ENCODE assay signal across 8 cellular contexts in the genomic region with DNA sequence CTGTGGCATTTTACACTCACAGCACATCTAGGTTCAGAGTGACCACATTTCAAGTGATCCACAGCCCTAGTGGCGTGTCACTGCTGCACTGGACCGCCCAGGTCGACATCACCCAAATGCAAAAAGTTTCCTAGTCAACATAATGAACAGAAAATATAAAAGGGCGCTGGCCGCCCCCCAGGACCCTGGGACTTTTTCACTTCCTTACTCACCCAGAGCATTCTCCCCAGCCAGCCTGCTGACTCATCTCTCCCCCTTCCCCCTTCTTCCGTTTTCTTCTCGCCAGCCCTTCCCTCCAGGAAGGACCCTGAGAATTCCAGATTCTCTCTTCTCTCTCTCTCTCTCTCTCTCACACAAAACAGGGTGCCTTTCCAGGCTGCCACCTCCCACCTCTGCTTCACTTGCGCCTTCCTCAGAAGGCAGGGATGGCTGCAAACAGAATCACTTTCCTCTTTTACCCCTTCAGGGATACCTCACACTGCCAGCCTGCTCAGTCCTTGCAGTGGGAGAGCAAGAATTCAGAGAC. TPM values are rescaled to one million over a fixed set of nuclear protein-coding genes. Genes with fewer than 3 reads are reported as not detected.
DNase-seq lines count a peak whose midpoint lies in the region; ATAC-seq lines count a peak whose summit lies in the region.

No MANE protein-coding gene starts in this region.

- DNase-seq in EH (ENCODE audit: low read depth) (peak; percentile 76), LHCN-M2 (ENCODE audit: low read depth) (peak; percentile 26), astrocyte of the hippocampus (ENCODE audit: low read depth, low spot score) (peak; percentile 82), HUDEP-2 (lab: John Stamatoyannopoulos, UW; ENCODE audit: unreplicated experiment in 76 of 76) (no peak), NCI-H1417 treated with DMSO at 0.1 percent for 48 hours (lab: John Stamatoyannopoulos, UW) (no peak), immature natural killer cell (no peak)
- no peak for DNase-seq in naive thymus-derived CD4-positive, alpha-beta T cell
- no peak for DNase-seq in activated CD4-positive, alpha-beta memory T cell treated with anti-CD3 and anti-CD28 coated beads for 36 hours

- no peak overlapping the region for H3K27ac ChIP-seq in naive thymus-derived CD4-positive, alpha-beta T cell (ENCODE audit: low read depth, low read length)

- H3K4me3 Mint-ChIP-seq in naive thymus-derived CD4-positive, alpha-beta T cell = no peak overlapping the region
- H3K4me3 Mint-ChIP-seq in activated CD4-positive, alpha-beta memory T cell treated with anti-CD3 and anti-CD28 coated beads for 36 hours = no peak overlapping the region
- H3K4me3 Mint-ChIP-seq in immature natural killer cell = peak overlapping the region in 1 of 5 donors; percentile 2

- intact Hi-C loops in naive thymus-derived CD4-positive, alpha-beta T cell (cut with micrococcal nuclease) = no loop called here
- intact Hi-C loops in activated CD4-positive, alpha-beta memory T cell treated with anti-CD3 and anti-CD28 coated beads for 36 hours (cut with micrococcal nuclease) = no loop called here

- H3K9me3 Mint-ChIP-seq in naive thymus-derived CD4-positive, alpha-beta T cell = no peaks in the 10 kb centered on the region
- no peaks in the 10 kb centered on the region for H3K9me3 Mint-ChIP-seq in activated CD4-positive, alpha-beta memory T cell treated with anti-CD3 and anti-CD28 coated beads for 36 hours
- H3K9me3 Mint-ChIP-seq in immature natural killer cell = no peaks in the 10 kb centered on the region

- H3K27me3 ChIP-seq in naive thymus-derived CD4-positive, alpha-beta T cell (ENCODE audit: control insufficient read depth in 2 of 2, insufficient read depth in 2 of 2, low read length in 2 of 2) = no peaks in the 10 kb centered on the region

- ATAC-seq in naive thymus-derived CD4-positive, alpha-beta T cell = peak; percentile 27

- H3K4me1 Mint-ChIP-seq in naive thymus-derived CD4-positive, alpha-beta T cell = peaks cover 0 to 6% (median 5%) of the 10 kb centered on the region in 7 donors
- peaks cover 6% of the 10 kb centered on the region for H3K4me1 Mint-ChIP-seq in activated CD4-positive, alpha-beta memory T cell treated with anti-CD3 and anti-CD28 coated beads for 36 hours (ENCODE audit: low read depth)
- no peaks in the 10 kb centered on the region for H3K4me1 Mint-ChIP-seq in immature natural killer cell

- peaks cover 0 to 6% (median 5%) of the 10 kb centered on the region in 5 donors for H3K27me3 Mint-ChIP-seq in naive thymus-derived CD4-positive, alpha-beta T cell
- no peaks in the 10 kb centered on the region for H3K27me3 Mint-ChIP-seq in activated CD4-positive, alpha-beta memory T cell treated with anti-CD3 and anti-CD28 coated beads for 36 hours
- H3K27me3 Mint-ChIP-seq in immature natural killer cell (ENCODE audit: low read depth in 3 of 3) = peaks cover 5 to 6% (median 6%) of the 10 kb centered on the region in 3 donors

- H3K36me3 ChIP-seq in naive thymus-derived CD4-positive, alpha-beta T cell (ENCODE audit: control insufficient read depth in 2 of 3, insufficient read depth in 3 of 3, low read length in 3 of 3) = no peaks in the 10 kb centered on the region

- POLR2A ChIA-PET in naive thymus-derived CD4-positive, alpha-beta T cell (lab: Charles Lee) = no interaction called here
- POLR2A ChIA-PET in activated CD4-positive, alpha-beta memory T cell treated with anti-CD3 and anti-CD28 coated beads for 36 hours (lab: Charles Lee) = no interaction called here

- no peaks in the 10 kb centered on the region for H3K4me1 ChIP-seq in naive thymus-derived CD4-positive, alpha-beta T cell (ENCODE audit: control insufficient read depth in 2 of 2, insufficient read depth in 2 of 2, low read length in 2 of 2)

- H3K9me3 ChIP-seq in naive thymus-derived CD4-positive, alpha-beta T cell (ENCODE audit: control insufficient read depth in 2 of 3, low read length in 3 of 3) = no peaks in the 10 kb centered on the region

- no peak overlapping the region for H3K27ac Mint-ChIP-seq in naive thymus-derived CD4-positive, alpha-beta T cell
- H3K27ac Mint-ChIP-seq in activated CD4-positive, alpha-beta memory T cell treated with anti-CD3 and anti-CD28 coated beads for 36 hours = no peak overlapping the region
- no peak overlapping the region for H3K27ac Mint-ChIP-seq in immature natural killer cell

- no peak overlapping the region for H3K4me3 ChIP-seq in naive thymus-derived CD4-positive, alpha-beta T cell (ENCODE audit: low read length)

- no peaks in the 10 kb centered on the region for H3K36me3 Mint-ChIP-seq in naive thymus-derived CD4-positive, alpha-beta T cell
- no peaks in the 10 kb centered on the region for H3K36me3 Mint-ChIP-seq in activated CD4-positive, alpha-beta memory T cell treated with anti-CD3 and anti-CD28 coated beads for 36 hours
- H3K36me3 Mint-ChIP-seq in immature natural killer cell = no peaks in the 10 kb centered on the region

- CTCF ChIA-PET in naive thymus-derived CD4-positive, alpha-beta T cell (lab: Charles Lee) = no interaction called here
- CTCF ChIA-PET in activated CD4-positive, alpha-beta memory T cell treated with anti-CD3 and anti-CD28 coated beads for 36 hours (lab: Charles Lee) = no interaction called here

RNA-seq across cellular contexts. Expression of a gene that starts 21.0 kb away (rescaled TPM):
- total RNA-seq in LHCN-M2 (2014; rRNA removed) = 66.9 and 70.5 TPM in 2 replicates
- 26.8 TPM for polyA plus RNA-seq in LHCN-M2 (2012)
- total RNA-seq in naive thymus-derived CD4-positive, alpha-beta T cell = 10 to 100 TPM; 26.1 to 45.8 (median 36.3) TPM
- 10 to 100 TPM; 42.8 to 51.6 TPM for polyA plus RNA-seq in naive thymus-derived CD4-positive, alpha-beta T cell
- 10 to 100 TPM; 38.8 to 45.3 TPM for total RNA-seq in activated CD4-positive, alpha-beta memory T cell treated with anti-CD3 and anti-CD28 coated beads for 36 hours
- 10 to 100 TPM; 32.3 to 42.4 (median 34.6) TPM for polyA plus RNA-seq in immature natural killer cell

RNA-seq across cellular contexts. Expression of a gene that starts 30.6 kb away (rescaled TPM):
- 0.52 and 0.71 TPM in 2 replicates for total RNA-seq in LHCN-M2 (2014; rRNA removed)
- polyA plus RNA-seq in LHCN-M2 (2012) = 0.33 TPM
- total RNA-seq in naive thymus-derived CD4-positive, alpha-beta T cell = 1 to 10 TPM; 1.5 to 3.9 (median 2.4) TPM
- polyA plus RNA-seq in naive thymus-derived CD4-positive, alpha-beta T cell = under 1 TPM; 0.05 to 0.21 TPM
- total RNA-seq in activated CD4-positive, alpha-beta memory T cell treated with anti-CD3 and anti-CD28 coated beads for 36 hours = 1 to 10 TPM; 1.2 TPM
- under 1 TPM in 2 of 3 donors, not detected in 1; 0.06 to 0.07 TPM for polyA plus RNA-seq in immature natural killer cell

RNA-seq across cellular contexts. Expression of a gene that starts 31.3 kb away (rescaled TPM):
- total RNA-seq in LHCN-M2 (2014; rRNA removed) = not detected in 2 replicates
- polyA plus RNA-seq in LHCN-M2 (2012) = 0.17 TPM
- under 1 TPM; 0.08 to 0.39 (median 0.11) TPM for total RNA-seq in naive thymus-derived CD4-positive, alpha-beta T cell
- polyA plus RNA-seq in naive thymus-derived CD4-positive, alpha-beta T cell = not detected
- total RNA-seq in activated CD4-positive, alpha-beta memory T cell treated with anti-CD3 and anti-CD28 coated beads for 36 hours = under 1 TPM; 0.07 TPM
- not detected for polyA plus RNA-seq in immature natural killer cell

RNA-seq across cellular contexts. Expression of a gene that starts 33.4 kb away (rescaled TPM):
- total RNA-seq in LHCN-M2 (2014; rRNA removed) = 115 and 121 TPM in 2 replicates
- polyA plus RNA-seq in LHCN-M2 (2012) = 271 TPM
- 10 to 100 TPM; 42.7 to 73.9 (median 52.3) TPM for total RNA-seq in naive thymus-derived CD4-positive, alpha-beta T cell
- 10 to 100 TPM; 22.2 to 24.3 TPM for polyA plus RNA-seq in naive thymus-derived CD4-positive, alpha-beta T cell
- total RNA-seq in activated CD4-positive, alpha-beta memory T cell treated with anti-CD3 and anti-CD28 coated beads for 36 hours = 10 to 100 TPM; 82.9 to 88.1 TPM
- polyA plus RNA-seq in immature natural killer cell = 10 to 100 TPM; 14.8 to 30.5 (median 20.2) TPM

RNA-seq across cellular contexts. Expression of a gene that starts 44.4 kb away (rescaled TPM):
- total RNA-seq in LHCN-M2 (2014; rRNA removed) = 37.7 and 61.0 TPM in 2 replicates
- polyA plus RNA-seq in LHCN-M2 (2012) = 49.4 TPM
- 10 to 100 TPM; 41.0 to 82.1 (median 54.9) TPM for total RNA-seq in naive thymus-derived CD4-positive, alpha-beta T cell
- 10 to 100 TPM; 23.6 to 37.3 TPM for polyA plus RNA-seq in naive thymus-derived CD4-positive, alpha-beta T cell
- total RNA-seq in activated CD4-positive, alpha-beta memory T cell treated with anti-CD3 and anti-CD28 coated beads for 36 hours = 10 to 100 TPM; 31.5 to 33.6 TPM
- polyA plus RNA-seq in immature natural killer cell = 10 to 100 TPM; 14.4 to 37.6 (median 29.6) TPM

Comparison
In these comparisons a context has a peak if more than half of its experiments do, and no peak if none do; other contexts are left out.
1. DNase-seq: peak in EH (single experiment), LHCN-M2 (single experiment) and astrocyte of the hippocampus (single experiment); none in naive thymus-derived CD4-positive, alpha-beta T cell (0 of 9), HUDEP-2 (0 of 76), activated CD4-positive, alpha-beta memory T cell treated with anti-CD3 and anti-CD28 coated beads for 36 hours (single experiment), NCI-H1417 treated with DMSO at 0.1 percent for 48 hours (single experiment) and immature natural killer cell (0 of 3).